ENCODE assay signal across 23 cellular contexts in the genomic region with DNA sequence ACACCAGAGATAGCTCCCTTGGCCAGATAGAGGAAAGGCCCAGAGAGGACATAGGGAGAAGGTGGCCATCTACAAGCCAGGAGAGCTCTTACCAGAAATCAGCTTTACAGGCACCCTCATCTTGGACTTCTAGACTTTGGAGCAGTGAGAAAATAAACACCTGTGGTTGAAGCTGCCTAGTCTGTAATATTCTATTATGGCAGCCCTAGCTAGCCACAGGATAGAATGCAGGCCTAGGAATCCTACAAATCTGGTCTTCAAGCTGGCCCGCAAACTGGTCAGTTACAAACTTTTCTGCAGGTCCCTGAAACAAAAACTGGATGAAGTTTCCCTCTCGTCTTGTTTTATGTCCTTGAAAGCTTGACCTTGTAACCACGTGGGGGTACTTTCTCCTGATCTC.
"Had no signal": no experiment of that assay in that cellular context is flagged by ENCODE, and none has a peak within 500 bp of the region (broad histone marks: within the 10 kb centered on the region; RNA-seq: fewer than 3 reads in every experiment).

No MANE protein-coding gene starts in this region.

- H3K27ac Mint-ChIP-seq: dendritic cell treated with granulocyte-macrophage colony-stimulating factor and Interleukin-4, amounts not matched to agents 40 ng/mL and 50 ng/mL, for 4 days; effector memory CD8-positive, alpha-beta T cell; naive B cell; nephron; stimulated activated memory B cell treated with anti-CD40 and anti-IgM and Interleukin-4, amounts not matched to agents 10 μg/mL and 1 μg/mL and 100 μg/mL, for 72 hours; stimulated activated naive CD8-positive, alpha-beta T cell treated with anti-CD3 and anti-CD28 coated beads, Interleukin-15, Interleukin-2, amounts not matched to agents 100 ng/mL and 50 ng/mL, for 24 hours had no signal

- H3K4me3 ChIP-seq: lung, psoas muscle, right lobe of liver, spleen, tibial artery had no signal

- FAIRE-seq: colon had no signal

- H3K9me3 Mint-ChIP-seq: dendritic cell treated with granulocyte-macrophage colony-stimulating factor and Interleukin-4, amounts not matched to agents 40 ng/mL and 50 ng/mL, for 4 days; effector memory CD8-positive, alpha-beta T cell had no signal

- H3K36me3 Mint-ChIP-seq: naive B cell had no signal

- DNase-seq: effector memory CD8-positive, alpha-beta T cell; erythroblast; foreskin melanocyte; head of caudate nucleus; hippocampal formation; left colon; left ventricle myocardium superior; mesendoderm; naive B cell; psoas muscle; retina; right lobe of liver; spleen; stimulated activated CD4-positive, alpha-beta T cell treated with anti-CD3 and anti-CD28 coated beads, Interleukin-15, amount 100 ng/mL, for 24 hours; stimulated activated CD4-positive, alpha-beta T cell treated with anti-CD3 and anti-CD28 coated beads, Interleukin-1b, Interleukin-23, amount 100 ng/mL, for 48 hours; stimulated activated CD4-positive, alpha-beta T cell treated with anti-CD3 and anti-CD28 coated beads, Interleukin-4, amount 100 ng/mL, for 24 hours; tibial artery had no signal

- H3K4me1 Mint-ChIP-seq: nephron; stimulated activated memory B cell treated with anti-CD40 and anti-IgM and Interleukin-4, amounts not matched to agents 10 μg/mL and 1 μg/mL and 100 μg/mL, for 72 hours had no signal

- H3K9me3 ChIP-seq: psoas muscle, right lobe of liver, tibial artery had no signal

- H3K4me1 ChIP-seq: psoas muscle, right lobe of liver, spleen had no signal

- H3K36me3 ChIP-seq: right lobe of liver, spleen, tibial artery had no signal

- H3K27me3 Mint-ChIP-seq: dendritic cell treated with granulocyte-macrophage colony-stimulating factor and Interleukin-4, amounts not matched to agents 40 ng/mL and 50 ng/mL, for 4 days; effector memory CD8-positive, alpha-beta T cell; naive B cell; stimulated activated memory B cell treated with anti-CD40 and anti-IgM and Interleukin-4, amounts not matched to agents 10 μg/mL and 1 μg/mL and 100 μg/mL, for 72 hours had no signal

- H3K27me3 ChIP-seq: right lobe of liver, spleen, tibial artery had no signal

- ATAC-seq: effector memory CD8-positive, alpha-beta T cell; left colon; left ventricle myocardium superior; psoas muscle; right lobe of liver; stimulated activated memory B cell treated with anti-CD40 and anti-IgM and Interleukin-4, amounts not matched to agents 10 μg/mL and 1 μg/mL and 100 μg/mL, for 72 hours had no signal

- H3K4me3 Mint-ChIP-seq: dendritic cell treated with granulocyte-macrophage colony-stimulating factor and Interleukin-4, amounts not matched to agents 40 ng/mL and 50 ng/mL, for 4 days; effector memory CD8-positive, alpha-beta T cell; naive B cell; nephron; stimulated activated memory B cell treated with anti-CD40 and anti-IgM and Interleukin-4, amounts not matched to agents 10 μg/mL and 1 μg/mL and 100 μg/mL, for 72 hours; stimulated activated naive CD8-positive, alpha-beta T cell treated with anti-CD3 and anti-CD28 coated beads, Interleukin-15, Interleukin-2, amounts not matched to agents 100 ng/mL and 50 ng/mL, for 24 hours had no signal

- H3K27ac ChIP-seq: psoas muscle, right lobe of liver, spleen, tibial artery had no signal
